ENCODE assay signal across 9 cellular contexts in genomic region chr7:351256-351655, GRCh38.
DNase-seq lines count a peak whose midpoint lies in the region; ATAC-seq and TF ChIP-seq lines count a peak whose summit lies in the region.
"Had no signal": no experiment of that assay in that cellular context is flagged by ENCODE, and none has a peak within 500 bp of the region (broad histone marks: within the 10 kb centered on the region; RNA-seq: fewer than 3 reads in every experiment).

No MANE protein-coding gene starts in this region.

- ATAC-seq in lower lobe of right lung (no peak), GM18861 (IDR thresholded peaks at IDR 0.05; ENCODE audit: unreplicated experiment) (no peak), HG03159 (IDR thresholded peaks at IDR 0.05; ENCODE audit: unreplicated experiment) (no peak)

- H3K27me3 ChIP-seq in lower lobe of right lung (ENCODE audit: low read depth) = peaks cover 6% of the 10 kb centered on the region
- no peaks in the 10 kb centered on the region for H3K27me3 ChIP-seq in uterus

- no peak for TF ChIP-seq POLR2A in uterus (IDR thresholded peaks at IDR 0.05)

- no peak overlapping the region for H3K27ac ChIP-seq in lower lobe of right lung
- H3K27ac ChIP-seq in uterus = no peak overlapping the region

- peak in 3 of 4 experiments; percentile 15 to 55 (median 39) for DNase-seq in activated CD4-positive, CD25-positive, alpha-beta regulatory T cell (lab: John Stamatoyannopoulos, UW)
- peak; percentile 58 to 67 for DNase-seq in activated T-cell treated with anti-CD3 and anti-CD28 coated beads, Interleukin-2, amount 50 U/mL, for 48 hours
- DNase-seq in lower lobe of right lung = no peak
- DNase-seq in stimulated activated CD8-positive, alpha-beta memory T cell treated with anti-CD3 and anti-CD28 coated beads, Interleukin-4, amount 100 ng/mL, for 48 hours = peak; percentile 75
- no peak for DNase-seq in uterus
- DNase-seq in ACHN = no peak
- DNase-seq: NCI-H748 treated with DMSO at 0.1 percent for 48 hours had no signal

- H3K4me1 ChIP-seq in lower lobe of right lung (peaks cover 10% of the 10 kb centered on the region), uterus (no peaks in the 10 kb centered on the region)

- in situ Hi-C loops in ACHN (cut with HindIII; ENCODE audit: low pct_ligation_motif_present, low pct_unique_long_range_greater_than_20kb, low sequenced_read_pairs) = no loop called here

- intact Hi-C loops in lower lobe of right lung (cut with DNase I) = no loop called here
- intact Hi-C loops in uterus (cut with DNase I; ENCODE audit: low total_unique reads) = no loop called here

- H3K9me3 ChIP-seq in lower lobe of right lung (no peaks in the 10 kb centered on the region), uterus (no peaks in the 10 kb centered on the region)

- TF ChIP-seq CTCF in lower lobe of right lung (IDR thresholded peaks at IDR 0.05) (no peak), uterus (IDR thresholded peaks at IDR 0.05) (no peak)

- H3K4me3 ChIP-seq in lower lobe of right lung = peak overlapping the region; percentile 32
- no peak overlapping the region for H3K4me3 ChIP-seq in uterus

- no peaks in the 10 kb centered on the region for H3K36me3 ChIP-seq in lower lobe of right lung
- H3K36me3 ChIP-seq in uterus = no peaks in the 10 kb centered on the region

Comparison
In these comparisons a context has a peak if more than half of its experiments do, and no peak if none do; other contexts are left out.
1. DNase-seq: peak in activated CD4-positive, CD25-positive, alpha-beta regulatory T cell (3 of 4), activated T-cell treated with anti-CD3 and anti-CD28 coated beads, Interleukin-2, amount 50 U/mL, for 48 hours (2 of 2) and stimulated activated CD8-positive, alpha-beta memory T cell treated with anti-CD3 and anti-CD28 coated beads, Interleukin-4, amount 100 ng/mL, for 48 hours (single experiment); none in lower lobe of right lung (single experiment), uterus (0 of 2) and ACHN (single experiment).